ENCODE assay signal across 9 cellular contexts in the genomic region with DNA sequence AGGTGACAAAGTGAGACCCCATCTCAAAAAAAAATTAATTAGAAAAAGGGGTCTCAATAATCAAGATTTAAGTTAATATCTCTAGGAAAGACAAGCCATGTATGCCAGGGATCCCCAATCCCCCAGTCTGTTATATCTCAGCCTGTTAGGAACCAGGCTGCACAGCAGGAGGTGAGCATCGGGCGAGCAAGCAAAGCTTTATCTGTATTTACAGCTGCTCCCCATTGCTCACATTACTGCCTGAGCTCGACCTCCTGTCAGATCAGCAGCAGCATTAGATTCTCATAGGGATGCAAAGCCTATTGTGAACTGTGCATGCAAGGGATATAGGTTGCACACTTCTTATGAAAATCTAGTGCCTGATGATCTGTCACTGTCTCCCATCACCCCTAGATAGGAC.
"Had no signal": no experiment of that assay in that cellular context is flagged by ENCODE, and none has a peak within 500 bp of the region (broad histone marks: within the 10 kb centered on the region; RNA-seq: fewer than 3 reads in every experiment).

No MANE protein-coding gene starts in this region.

- H3K36me3 ChIP-seq: HAP-1 had no signal

- ATAC-seq: HCT116, HepG2 had no signal

- H3K9ac ChIP-seq: GM23248 had no signal

- H2AFZ ChIP-seq: GM23248 had no signal

- DNase-seq: GOT3, H7, HFFc6, KG1 had no signal

- H3K27ac ChIP-seq: GM23248, HL-60 had no signal

- H3K4me3 ChIP-seq: GM23248, HAP-1 had no signal

- FAIRE-seq: HepG2 had no signal
